Comparison of ENCODE assay signal across 35 cellular contexts in the genomic region with DNA sequence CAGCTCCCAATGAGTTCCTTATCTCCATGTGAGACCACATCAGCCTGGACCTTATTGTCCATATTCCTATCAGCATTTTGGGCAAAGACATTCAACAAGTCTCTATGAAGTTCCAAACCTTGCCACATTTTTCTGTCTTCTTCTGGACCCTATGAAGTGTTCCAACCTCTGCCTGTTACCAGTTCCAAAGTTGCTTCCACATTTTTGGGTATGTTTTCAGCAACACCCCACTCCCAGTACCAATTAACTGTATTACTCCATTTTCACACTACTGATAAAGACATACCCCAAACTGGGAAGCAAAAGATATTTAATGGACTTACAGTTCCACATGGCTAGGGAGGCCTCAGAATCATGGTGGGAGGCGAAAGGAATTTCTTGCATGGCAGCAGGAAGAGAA.
"Had no signal": no experiment of that assay in that cellular context is flagged by ENCODE, and none has a peak within 500 bp of the region (broad histone marks: within the 10 kb centered on the region; RNA-seq: fewer than 3 reads in every experiment).

No MANE protein-coding gene starts in this region.

- DNase-seq: Karpas-422, Kasumi-1, MG63, MM.1S, MV-4-11, NCI-H1048, NCI-H1092, NCI-H1092 treated with DMSO at 0.1 percent for 48 hours, NCI-H1105, NCI-H1105 treated with DMSO at 0.1 percent for 48 hours, NCI-H1417, NCI-H1417 treated with DMSO at 0.1 percent for 48 hours, NCI-H1436, NCI-H1436 treated with DMSO at 0.1 percent for 48 hours, NCI-H146, NCI-H1694, NCI-H1694 treated with DMSO at 0.1 percent for 48 hours, NCI-H187, NCI-H187 treated with DMSO at 0.1 percent for 48 hours, NCI-H1930, NCI-H2029, NCI-H2029 treated with DMSO at 0.1 percent for 48 hours, NCI-H2081, NCI-H2081 treated with DMSO at 0.1 percent for 48 hours, NCI-H2107, NCI-H2171, NCI-H2171 treated with DMSO at 0.1 percent for 48 hours, NCI-H2227 treated with DMSO at 0.1 percent for 48 hours, NCI-H226, NCI-H345, NCI-H446, NCI-H446 treated with DMSO at 0.1 percent for 48 hours, NCI-H510A, NCI-H510A treated with DMSO at 0.1 percent for 48 hours, NCI-H524 had no signal

- H3K36me3 ChIP-seq: MG63 had no signal

- H3K9me3 ChIP-seq: MG63 had no signal

- H3K27me3 ChIP-seq: MG63 had no signal

- H3K4me3 ChIP-seq: MG63 had no signal
